1 cellular context compared by ENCODE assay signal in the genomic region with DNA sequence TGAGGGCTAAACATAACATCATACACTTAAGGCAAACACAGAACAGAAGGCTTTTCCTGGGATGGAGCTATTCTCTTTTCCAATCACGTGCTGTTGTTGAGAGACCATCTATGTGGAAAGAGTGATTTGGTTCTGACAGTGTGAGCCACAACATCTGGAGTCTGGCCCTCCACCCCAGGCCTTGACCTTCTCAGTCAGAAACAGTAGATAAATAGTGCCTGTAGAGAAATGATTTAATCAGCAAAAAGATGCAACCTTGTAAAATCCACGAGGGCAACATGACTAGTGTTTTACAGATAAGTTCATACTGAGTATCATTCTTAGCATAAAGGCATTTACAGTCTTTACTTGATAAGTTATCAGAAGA.
TF ChIP-seq lines count a peak whose summit lies in the region.

No MANE protein-coding gene starts in this region.

TF ChIP-seq in K562, 482 proteins besides CTCF, POLR2A, EP300 and RAD21 (continued from another document):
- TF ChIP-seq, protein P1, sequence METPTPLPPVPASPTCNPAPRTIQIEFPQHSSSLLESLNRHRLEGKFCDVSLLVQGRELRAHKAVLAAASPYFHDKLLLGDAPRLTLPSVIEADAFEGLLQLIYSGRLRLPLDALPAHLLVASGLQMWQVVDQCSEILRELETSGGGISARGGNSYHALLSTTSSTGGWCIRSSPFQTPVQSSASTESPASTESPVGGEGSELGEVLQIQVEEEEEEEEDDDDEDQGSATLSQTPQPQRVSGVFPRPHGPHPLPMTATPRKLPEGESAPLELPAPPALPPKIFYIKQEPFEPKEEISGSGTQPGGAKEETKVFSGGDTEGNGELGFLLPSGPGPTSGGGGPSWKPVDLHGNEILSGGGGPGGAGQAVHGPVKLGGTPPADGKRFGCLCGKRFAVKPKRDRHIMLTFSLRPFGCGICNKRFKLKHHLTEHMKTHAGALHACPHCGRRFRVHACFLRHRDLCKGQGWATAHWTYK (CRISPR knock-in tag; IDR thresholded peaks at IDR 0.05) = no peak
- no peak for TF ChIP-seq ZNF561 (CRISPR knock-in tag; conservative IDR thresholded peaks at IDR 0.05)
- TF ChIP-seq ZNF75A (CRISPR knock-in tag; IDR thresholded peaks at IDR 0.05) = no peak
- TF ChIP-seq, protein P2, sequence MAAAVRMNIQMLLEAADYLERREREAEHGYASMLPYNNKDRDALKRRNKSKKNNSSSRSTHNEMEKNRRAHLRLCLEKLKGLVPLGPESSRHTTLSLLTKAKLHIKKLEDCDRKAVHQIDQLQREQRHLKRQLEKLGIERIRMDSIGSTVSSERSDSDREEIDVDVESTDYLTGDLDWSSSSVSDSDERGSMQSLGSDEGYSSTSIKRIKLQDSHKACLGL (CRISPR knock-in tag; IDR thresholded peaks at IDR 0.05; ENCODE audit: borderline replicate concordance, poor library complexity, severe bottlenecking) = no peak
- TF ChIP-seq, protein P3, sequence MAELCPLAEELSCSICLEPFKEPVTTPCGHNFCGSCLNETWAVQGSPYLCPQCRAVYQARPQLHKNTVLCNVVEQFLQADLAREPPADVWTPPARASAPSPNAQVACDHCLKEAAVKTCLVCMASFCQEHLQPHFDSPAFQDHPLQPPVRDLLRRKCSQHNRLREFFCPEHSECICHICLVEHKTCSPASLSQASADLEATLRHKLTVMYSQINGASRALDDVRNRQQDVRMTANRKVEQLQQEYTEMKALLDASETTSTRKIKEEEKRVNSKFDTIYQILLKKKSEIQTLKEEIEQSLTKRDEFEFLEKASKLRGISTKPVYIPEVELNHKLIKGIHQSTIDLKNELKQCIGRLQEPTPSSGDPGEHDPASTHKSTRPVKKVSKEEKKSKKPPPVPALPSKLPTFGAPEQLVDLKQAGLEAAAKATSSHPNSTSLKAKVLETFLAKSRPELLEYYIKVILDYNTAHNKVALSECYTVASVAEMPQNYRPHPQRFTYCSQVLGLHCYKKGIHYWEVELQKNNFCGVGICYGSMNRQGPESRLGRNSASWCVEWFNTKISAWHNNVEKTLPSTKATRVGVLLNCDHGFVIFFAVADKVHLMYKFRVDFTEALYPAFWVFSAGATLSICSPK (IDR thresholded peaks at IDR 0.05; ENCODE audit: borderline replicate concordance) = no peak
- no peak for TF ChIP-seq SMARCC2 (IDR thresholded peaks at IDR 0.05; ENCODE audit: low read depth)
- peak; percentile 35; the same call in 1 of the 2 replicates for TF ChIP-seq FOXM1 (IDR thresholded peaks at IDR 0.05; ENCODE audit: low read depth)
- TF ChIP-seq FOXM1 (CRISPR knock-in tag; IDR thresholded peaks at IDR 0.05; ENCODE audit: low read depth) = no peak
- TF ChIP-seq PPARD (CRISPR knock-in tag; IDR thresholded peaks at IDR 0.05) = no peak
- TF ChIP-seq STAT5B (CRISPR knock-in tag; IDR thresholded peaks at IDR 0.05) = no peak
- TF ChIP-seq, protein P4, sequence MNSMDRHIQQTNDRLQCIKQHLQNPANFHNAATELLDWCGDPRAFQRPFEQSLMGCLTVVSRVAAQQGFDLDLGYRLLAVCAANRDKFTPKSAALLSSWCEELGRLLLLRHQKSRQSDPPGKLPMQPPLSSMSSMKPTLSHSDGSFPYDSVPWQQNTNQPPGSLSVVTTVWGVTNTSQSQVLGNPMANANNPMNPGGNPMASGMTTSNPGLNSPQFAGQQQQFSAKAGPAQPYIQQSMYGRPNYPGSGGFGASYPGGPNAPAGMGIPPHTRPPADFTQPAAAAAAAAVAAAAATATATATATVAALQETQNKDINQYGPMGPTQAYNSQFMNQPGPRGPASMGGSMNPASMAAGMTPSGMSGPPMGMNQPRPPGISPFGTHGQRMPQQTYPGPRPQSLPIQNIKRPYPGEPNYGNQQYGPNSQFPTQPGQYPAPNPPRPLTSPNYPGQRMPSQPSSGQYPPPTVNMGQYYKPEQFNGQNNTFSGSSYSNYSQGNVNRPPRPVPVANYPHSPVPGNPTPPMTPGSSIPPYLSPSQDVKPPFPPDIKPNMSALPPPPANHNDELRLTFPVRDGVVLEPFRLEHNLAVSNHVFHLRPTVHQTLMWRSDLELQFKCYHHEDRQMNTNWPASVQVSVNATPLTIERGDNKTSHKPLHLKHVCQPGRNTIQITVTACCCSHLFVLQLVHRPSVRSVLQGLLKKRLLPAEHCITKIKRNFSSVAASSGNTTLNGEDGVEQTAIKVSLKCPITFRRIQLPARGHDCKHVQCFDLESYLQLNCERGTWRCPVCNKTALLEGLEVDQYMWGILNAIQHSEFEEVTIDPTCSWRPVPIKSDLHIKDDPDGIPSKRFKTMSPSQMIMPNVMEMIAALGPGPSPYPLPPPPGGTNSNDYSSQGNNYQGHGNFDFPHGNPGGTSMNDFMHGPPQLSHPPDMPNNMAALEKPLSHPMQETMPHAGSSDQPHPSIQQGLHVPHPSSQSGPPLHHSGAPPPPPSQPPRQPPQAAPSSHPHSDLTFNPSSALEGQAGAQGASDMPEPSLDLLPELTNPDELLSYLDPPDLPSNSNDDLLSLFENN (IDR thresholded peaks at IDR 0.05; ENCODE audit: low read depth in 2 of 2, low read length in 2 of 2) = no peak
- TF ChIP-seq ZNF146 (CRISPR knock-in tag; IDR thresholded peaks at IDR 0.05; ENCODE audit: unreplicated experiment) = no peak
- TF ChIP-seq TEAD1 (CRISPR knock-in tag; IDR thresholded peaks at IDR 0.05) = no peak
- TF ChIP-seq ZNF121 (CRISPR knock-in tag; conservative IDR thresholded peaks at IDR 0.05) = no peak
- no peak for TF ChIP-seq POU5F1 (IDR thresholded peaks at IDR 0.05; ENCODE audit: borderline replicate concordance, low read depth, low read length, partially characterized antibody)
- no peak for TF ChIP-seq SLC30A9 (CRISPR knock-in tag; IDR thresholded peaks at IDR 0.05)
- TF ChIP-seq NELFE (IDR thresholded peaks at IDR 0.05; ENCODE audit: insufficient read depth, insufficient read length) = no peak
- TF ChIP-seq ESRRA (IDR thresholded peaks at IDR 0.05; ENCODE audit: borderline replicate concordance, low read depth) = peak; percentile 19; the same call in 1 of the 2 replicates
- TF ChIP-seq ZNF699 (CRISPR knock-in tag; IDR thresholded peaks at IDR 0.05; ENCODE audit: insufficient replicate concordance) = no peak
- peak; percentile 65 for TF ChIP-seq KLF16 (IDR thresholded peaks at IDR 0.05)
TF ChIP-seq in K562: peak in this region for 26.
